Comparison of ENCODE assay signal across 20 cellular contexts in the genomic region with DNA sequence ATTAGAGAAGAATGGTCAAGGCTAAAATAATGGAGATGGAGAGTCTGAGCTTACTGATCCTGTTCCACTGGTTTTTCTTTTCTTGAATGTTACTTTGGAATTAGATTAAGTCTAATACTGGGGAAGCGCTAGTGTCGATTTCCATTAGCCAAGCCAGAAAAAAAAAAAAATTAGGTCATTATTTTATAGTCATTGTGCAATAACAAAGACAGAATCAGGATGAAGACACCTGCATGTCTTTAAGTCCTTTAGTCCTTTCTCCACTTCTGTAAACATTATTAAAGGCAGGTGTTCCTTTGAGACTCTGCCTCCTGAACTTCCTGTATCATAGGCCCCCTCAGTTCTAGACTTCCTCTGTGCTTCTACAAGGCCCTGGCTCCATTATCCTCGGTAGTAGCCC. TPM values are rescaled to one million over a fixed set of nuclear protein-coding genes. Genes with fewer than 3 reads are reported as not detected.
DNase-seq lines count a peak whose midpoint lies in the region; ATAC-seq and TF ChIP-seq lines count a peak whose summit lies in the region.
"Had no signal": no experiment of that assay in that cellular context is flagged by ENCODE, and none has a peak within 500 bp of the region (broad histone marks: within the 10 kb centered on the region; RNA-seq: fewer than 3 reads in every experiment).

No MANE protein-coding gene starts in this region.

- no peaks in the 10 kb centered on the region for H3K27me3 Mint-ChIP-seq in activated naive CD4-positive, alpha-beta T cell treated with anti-CD3 and anti-CD28 coated beads, Interleukin-2, amount 10 ng/mL, durations not matched to agents 7 days and 5 days
- H3K27me3 Mint-ChIP-seq in activated CD8-positive, alpha-beta T cell treated with anti-CD3 and anti-CD28 coated beads for 36 hours: no peaks in the 10 kb centered on the region
- no peaks in the 10 kb centered on the region for H3K27me3 Mint-ChIP-seq in nephron progenitor cell (ENCODE audit: low read depth, poor library complexity)

- no peak for TF ChIP-seq CTCF in activated CD8-positive, alpha-beta T cell treated with anti-CD3 and anti-CD28 coated beads for 36 hours (IDR thresholded peaks at IDR 0.05)
- TF ChIP-seq CTCF in nephron progenitor cell (IDR thresholded peaks at IDR 0.05) (no peak), lower leg skin (IDR thresholded peaks at IDR 0.05) (no peak)

- H3K4me3 Mint-ChIP-seq in activated naive CD4-positive, alpha-beta T cell treated with anti-CD3 and anti-CD28 coated beads, Interleukin-2, amount 10 ng/mL, durations not matched to agents 7 days and 5 days: no peak overlapping the region
- no peak overlapping the region for H3K4me3 Mint-ChIP-seq in activated CD8-positive, alpha-beta T cell treated with anti-CD3 and anti-CD28 coated beads for 36 hours
- H3K4me3 Mint-ChIP-seq in nephron progenitor cell: no peak overlapping the region

- intact Hi-C loops in activated CD8-positive, alpha-beta T cell treated with anti-CD3 and anti-CD28 coated beads for 36 hours (cut with micrococcal nuclease): no loop called here
- intact Hi-C loops in lower leg skin (cut with DNase I; ENCODE audit: low total_unique reads): no loop called here

- peak overlapping the region; percentile 55 for H3K27ac Mint-ChIP-seq in activated naive CD4-positive, alpha-beta T cell treated with anti-CD3 and anti-CD28 coated beads, Interleukin-2, amount 10 ng/mL, durations not matched to agents 7 days and 5 days
- peak overlapping the region; percentile 28 for H3K27ac Mint-ChIP-seq in activated CD8-positive, alpha-beta T cell treated with anti-CD3 and anti-CD28 coated beads for 36 hours
- H3K27ac Mint-ChIP-seq in nephron progenitor cell: peak overlapping the region; percentile 77

- no peak for ATAC-seq in activated CD8-positive, alpha-beta T cell treated with anti-CD3 and anti-CD28 coated beads for 36 hours
- no peak for ATAC-seq in HG02588 (IDR thresholded peaks at IDR 0.05; ENCODE audit: unreplicated experiment)
- ATAC-seq: left lung; right cardiac atrium; stimulated activated naive CD8-positive, alpha-beta T cell treated with anti-CD3 and anti-CD28 coated beads, Interleukin-15, Interleukin-2, amounts not matched to agents 100 U/mL and 50 U/mL, for 24 hours had no signal

- DNase-seq in activated naive CD4-positive, alpha-beta T cell treated with anti-CD3 and anti-CD28 coated beads, Interleukin-2, amount 10 ng/mL, durations not matched to agents 7 days and 5 days: no peak
- DNase-seq in activated naive CD4-positive, alpha-beta T cell treated with Interleukin-2 at 50 U/mL for 16 hours: no peak
- peak; percentile 32 for DNase-seq in Jurkat, Clone E6-1 (ENCODE audit: low read depth, low spot score)
- DNase-seq in activated CD8-positive, alpha-beta T cell treated with anti-CD3 and anti-CD28 coated beads for 36 hours: no peak
- DNase-seq in nephron progenitor cell (no peak), lower leg skin (ENCODE audit: low spot score in 2 of 2) (no peak)
- no peak for DNase-seq in stimulated activated CD4-positive, alpha-beta T cell treated with anti-CD3 and anti-CD28 coated beads, Interleukin-4, amount 100 ng/mL, for 24 hours
- DNase-seq: activated CD4-positive, alpha-beta T cell treated with anti-CD3 and anti-CD28 coated beads, Interleukin-2, amount 50 U/mL, for 4 hours; activated naive CD4-positive, alpha-beta T cell treated with anti-CD3 and anti-CD28 coated beads, Interleukin-2, amount 50 U/mL, for 16 hours; EL; head of caudate nucleus; left lung; NCI-H1694; NCI-H446 treated with DMSO at 0.1 percent for 48 hours; OCI-M1; right cardiac atrium; Right ventricle myocardium superior; stimulated activated naive CD8-positive, alpha-beta T cell treated with anti-CD3 and anti-CD28 coated beads, Interleukin-15, Interleukin-2, amounts not matched to agents 100 U/mL and 50 U/mL, for 24 hours had no signal

- WGBS in lower leg skin, 2 donors: 35 to 37% methylated on average over 3 of the region's 3 CpGs

- CTCF ChIA-PET in activated naive CD4-positive, alpha-beta T cell treated with anti-CD3 and anti-CD28 coated beads, Interleukin-2, amount 10 ng/mL, durations not matched to agents 7 days and 5 days (lab: Charles Lee): no interaction called here
- CTCF ChIA-PET in activated CD8-positive, alpha-beta T cell treated with anti-CD3 and anti-CD28 coated beads for 36 hours (lab: Charles Lee): interaction anchor here (4.1 kb wide), 1 partner anchor 141 kb away, joined by 23 read pairs; no protein-coding TSS in a partner anchor

- POLR2A ChIA-PET in activated CD8-positive, alpha-beta T cell treated with anti-CD3 and anti-CD28 coated beads for 36 hours (lab: Charles Lee): no interaction called here

- no peak for TF ChIP-seq POLR2A in lower leg skin (IDR thresholded peaks at IDR 0.05)

- no peaks in the 10 kb centered on the region for H3K9me3 Mint-ChIP-seq in activated naive CD4-positive, alpha-beta T cell treated with anti-CD3 and anti-CD28 coated beads, Interleukin-2, amount 10 ng/mL, durations not matched to agents 7 days and 5 days
- no peaks in the 10 kb centered on the region for H3K9me3 Mint-ChIP-seq in activated CD8-positive, alpha-beta T cell treated with anti-CD3 and anti-CD28 coated beads for 36 hours
- no peaks in the 10 kb centered on the region for H3K9me3 Mint-ChIP-seq in nephron progenitor cell

- H3K36me3 Mint-ChIP-seq in activated naive CD4-positive, alpha-beta T cell treated with anti-CD3 and anti-CD28 coated beads, Interleukin-2, amount 10 ng/mL, durations not matched to agents 7 days and 5 days: peaks cover 28% of the 10 kb centered on the region
- peaks cover 17% of the 10 kb centered on the region for H3K36me3 Mint-ChIP-seq in activated CD8-positive, alpha-beta T cell treated with anti-CD3 and anti-CD28 coated beads for 36 hours (ENCODE audit: low read depth)
- peaks cover 27% of the 10 kb centered on the region for H3K36me3 Mint-ChIP-seq in nephron progenitor cell (ENCODE audit: low read depth)

- H3K4me1 Mint-ChIP-seq in activated naive CD4-positive, alpha-beta T cell treated with anti-CD3 and anti-CD28 coated beads, Interleukin-2, amount 10 ng/mL, durations not matched to agents 7 days and 5 days: peaks cover 3% of the 10 kb centered on the region
- H3K4me1 Mint-ChIP-seq in activated CD8-positive, alpha-beta T cell treated with anti-CD3 and anti-CD28 coated beads for 36 hours (ENCODE audit: low read depth): peaks cover 2% of the 10 kb centered on the region
- peaks cover 39% of the 10 kb centered on the region for H3K4me1 Mint-ChIP-seq in nephron progenitor cell

- no peak overlapping the region for H3K4me3 ChIP-seq in Jurkat, Clone E6-1 (ENCODE audit: low read length)
- H3K4me3 ChIP-seq in lower leg skin (ENCODE audit: low read depth, poor library complexity, severe bottlenecking): no peak overlapping the region
- H3K4me3 ChIP-seq: left lung, tibial nerve had no signal

RNA-seq across cellular contexts. Expression of a gene that starts 42.8 kb away (rescaled TPM):
- polyA plus RNA-seq in Jurkat, Clone E6-1 (2012; ENCODE audit: insufficient read depth, insufficient read length): 13.2 TPM
- total RNA-seq in activated CD8-positive, alpha-beta T cell treated with anti-CD3 and anti-CD28 coated beads for 36 hours: 10 to 100 TPM; 34.3 to 36.8 TPM
- total RNA-seq in lower leg skin: 10 to 100 TPM; 13.0 to 16.5 (median 15.6) TPM
